In genomic region chr14:102509744-102510615, GRCh38 we compare ENCODE assay signal across 1 cellular context.
A peak's percentile ranks its signal among the peaks of the same experiment; 100 is the strongest.
TF ChIP-seq lines count a peak whose summit lies in the region.

ANKRD9 (minus strand) TSS chr14:102509776; CDS start chr14:102507889, 1,887 bp downstream.

TF ChIP-seq in HepG2, 621 proteins besides CTCF, POLR2A, EP300 and RAD21 (continued from another document and continues in another):
- TF ChIP-seq BRD4 (CRISPR knock-in tag; IDR thresholded peaks at IDR 0.05) (no peak), ZNF740 (CRISPR knock-in tag; IDR thresholded peaks at IDR 0.05) (0 out of 2 replicates have a peak, but pooled peaks have one; percentile 26), MNT (IDR thresholded peaks at IDR 0.05) (no peak), ZBTB38 (CRISPR knock-in tag; IDR thresholded peaks at IDR 0.05) (no peak), ZNF660 (CRISPR knock-in tag; IDR thresholded peaks at IDR 0.05; ENCODE audit: borderline replicate concordance, low read depth) (no peak), GMEB1 (CRISPR knock-in tag; IDR thresholded peaks at IDR 0.05; ENCODE audit: borderline replicate concordance) (peak; percentile 55; the same call in 1 of the 2 replicates), MYNN (CRISPR knock-in tag; IDR thresholded peaks at IDR 0.05; ENCODE audit: low read depth) (no peak), NFKB2 (CRISPR knock-in tag; IDR thresholded peaks at IDR 0.05; ENCODE audit: borderline replicate concordance) (0 out of 2 replicates have a peak, but pooled peaks have one; percentile 54), ELF4 (CRISPR knock-in tag; IDR thresholded peaks at IDR 0.05; ENCODE audit: borderline replicate concordance) (no peak), ZNF772 (CRISPR knock-in tag; IDR thresholded peaks at IDR 0.05) (peak; percentile 10; the same call in 1 of the 2 replicates), GFI1 (CRISPR knock-in tag; IDR thresholded peaks at IDR 0.05; ENCODE audit: borderline replicate concordance) (no peak), HIVEP1 (CRISPR knock-in tag; IDR thresholded peaks at IDR 0.05) (peak; percentile 44; the same call in 1 of the 2 replicates), ELF1 (CRISPR knock-in tag; IDR thresholded peaks at IDR 0.05) (peak; percentile 10; the same call in 1 of the 2 replicates), ZBTB20 (CRISPR knock-in tag; IDR thresholded peaks at IDR 0.05; ENCODE audit: borderline replicate concordance, low read depth) (no peak), MED8 (CRISPR knock-in tag; IDR thresholded peaks at IDR 0.05; ENCODE audit: insufficient replicate concordance) (no peak), FOXP1 (IDR thresholded peaks at IDR 0.05) (no peak), FOXP1 (CRISPR knock-in tag; IDR thresholded peaks at IDR 0.05) (no peak), ZNF251 (CRISPR knock-in tag; IDR thresholded peaks at IDR 0.05) (no peak), ZSCAN12 (CRISPR knock-in tag; IDR thresholded peaks at IDR 0.05) (peak; percentile 19; the same call in 1 of the 2 replicates), ZNF343 (CRISPR knock-in tag; IDR thresholded peaks at IDR 0.05) (no peak)
- TF ChIP-seq, protein P1, sequence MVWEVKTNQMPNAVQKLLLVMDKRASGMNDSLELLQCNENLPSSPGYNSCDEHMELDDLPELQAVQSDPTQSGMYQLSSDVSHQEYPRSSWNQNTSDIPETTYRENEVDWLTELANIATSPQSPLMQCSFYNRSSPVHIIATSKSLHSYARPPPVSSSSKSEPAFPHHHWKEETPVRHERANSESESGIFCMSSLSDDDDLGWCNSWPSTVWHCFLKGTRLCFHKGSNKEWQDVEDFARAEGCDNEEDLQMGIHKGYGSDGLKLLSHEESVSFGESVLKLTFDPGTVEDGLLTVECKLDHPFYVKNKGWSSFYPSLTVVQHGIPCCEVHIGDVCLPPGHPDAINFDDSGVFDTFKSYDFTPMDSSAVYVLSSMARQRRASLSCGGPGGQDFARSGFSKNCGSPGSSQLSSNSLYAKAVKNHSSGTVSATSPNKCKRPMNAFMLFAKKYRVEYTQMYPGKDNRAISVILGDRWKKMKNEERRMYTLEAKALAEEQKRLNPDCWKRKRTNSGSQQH (CRISPR knock-in tag; IDR thresholded peaks at IDR 0.05; ENCODE audit: low read depth) = no peak
- TF ChIP-seq, protein P2, sequence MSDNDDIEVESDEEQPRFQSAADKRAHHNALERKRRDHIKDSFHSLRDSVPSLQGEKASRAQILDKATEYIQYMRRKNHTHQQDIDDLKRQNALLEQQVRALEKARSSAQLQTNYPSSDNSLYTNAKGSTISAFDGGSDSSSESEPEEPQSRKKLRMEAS (IDR thresholded peaks at IDR 0.05) = peak; percentile 16; the same call in 1 of the 2 replicates
- TF ChIP-seq, protein P3, sequence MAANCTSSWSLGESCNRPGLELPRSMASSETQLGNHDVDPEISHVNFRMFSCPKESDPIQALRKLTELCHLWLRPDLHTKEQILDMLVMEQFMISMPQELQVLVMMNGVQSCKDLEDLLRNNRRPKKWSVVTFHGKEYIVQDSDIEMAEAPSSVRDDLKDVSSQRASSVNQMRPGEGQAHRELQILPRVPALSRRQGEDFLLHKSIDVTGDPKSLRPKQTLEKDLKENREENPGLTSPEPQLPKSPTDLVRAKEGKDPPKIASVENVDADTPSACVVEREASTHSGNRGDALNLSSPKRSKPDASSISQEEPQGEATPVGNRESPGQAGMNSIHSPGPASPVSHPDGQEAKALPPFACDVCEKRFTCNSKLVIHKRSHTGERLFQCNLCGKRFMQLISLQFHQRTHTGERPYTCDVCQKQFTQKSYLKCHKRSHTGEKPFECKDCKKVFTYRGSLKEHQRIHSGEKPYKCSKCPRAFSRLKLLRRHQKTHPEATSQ (CRISPR knock-in tag; IDR thresholded peaks at IDR 0.05; ENCODE audit: borderline replicate concordance) = no peak
- TF ChIP-seq, protein P4, sequence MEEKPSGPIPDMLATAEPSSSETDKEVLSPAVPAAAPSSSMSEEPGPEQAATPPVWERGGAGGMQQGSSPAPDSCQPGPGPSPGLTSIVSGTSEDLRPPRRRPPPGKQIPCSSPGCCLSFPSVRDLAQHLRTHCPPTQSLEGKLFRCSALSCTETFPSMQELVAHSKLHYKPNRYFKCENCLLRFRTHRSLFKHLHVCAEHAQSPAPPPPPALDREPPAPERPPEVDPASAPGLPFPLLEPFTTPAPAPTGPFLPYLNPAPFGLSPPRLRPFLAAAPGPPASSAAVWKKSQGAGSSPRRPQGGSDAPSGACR (CRISPR knock-in tag; IDR thresholded peaks at IDR 0.05) = no peak; the same call in 1 of the 2 replicates
- TF ChIP-seq, protein P5, sequence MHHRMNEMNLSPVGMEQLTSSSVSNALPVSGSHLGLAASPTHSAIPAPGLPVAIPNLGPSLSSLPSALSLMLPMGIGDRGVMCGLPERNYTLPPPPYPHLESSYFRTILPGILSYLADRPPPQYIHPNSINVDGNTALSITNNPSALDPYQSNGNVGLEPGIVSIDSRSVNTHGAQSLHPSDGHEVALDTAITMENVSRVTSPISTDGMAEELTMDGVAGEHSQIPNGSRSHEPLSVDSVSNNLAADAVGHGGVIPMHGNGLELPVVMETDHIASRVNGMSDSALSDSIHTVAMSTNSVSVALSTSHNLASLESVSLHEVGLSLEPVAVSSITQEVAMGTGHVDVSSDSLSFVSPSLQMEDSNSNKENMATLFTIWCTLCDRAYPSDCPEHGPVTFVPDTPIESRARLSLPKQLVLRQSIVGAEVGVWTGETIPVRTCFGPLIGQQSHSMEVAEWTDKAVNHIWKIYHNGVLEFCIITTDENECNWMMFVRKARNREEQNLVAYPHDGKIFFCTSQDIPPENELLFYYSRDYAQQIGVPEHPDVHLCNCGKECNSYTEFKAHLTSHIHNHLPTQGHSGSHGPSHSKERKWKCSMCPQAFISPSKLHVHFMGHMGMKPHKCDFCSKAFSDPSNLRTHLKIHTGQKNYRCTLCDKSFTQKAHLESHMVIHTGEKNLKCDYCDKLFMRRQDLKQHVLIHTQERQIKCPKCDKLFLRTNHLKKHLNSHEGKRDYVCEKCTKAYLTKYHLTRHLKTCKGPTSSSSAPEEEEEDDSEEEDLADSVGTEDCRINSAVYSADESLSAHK (CRISPR knock-in tag; IDR thresholded peaks at IDR 0.05; ENCODE audit: borderline replicate concordance) = no peak
- TF ChIP-seq, protein P6, sequence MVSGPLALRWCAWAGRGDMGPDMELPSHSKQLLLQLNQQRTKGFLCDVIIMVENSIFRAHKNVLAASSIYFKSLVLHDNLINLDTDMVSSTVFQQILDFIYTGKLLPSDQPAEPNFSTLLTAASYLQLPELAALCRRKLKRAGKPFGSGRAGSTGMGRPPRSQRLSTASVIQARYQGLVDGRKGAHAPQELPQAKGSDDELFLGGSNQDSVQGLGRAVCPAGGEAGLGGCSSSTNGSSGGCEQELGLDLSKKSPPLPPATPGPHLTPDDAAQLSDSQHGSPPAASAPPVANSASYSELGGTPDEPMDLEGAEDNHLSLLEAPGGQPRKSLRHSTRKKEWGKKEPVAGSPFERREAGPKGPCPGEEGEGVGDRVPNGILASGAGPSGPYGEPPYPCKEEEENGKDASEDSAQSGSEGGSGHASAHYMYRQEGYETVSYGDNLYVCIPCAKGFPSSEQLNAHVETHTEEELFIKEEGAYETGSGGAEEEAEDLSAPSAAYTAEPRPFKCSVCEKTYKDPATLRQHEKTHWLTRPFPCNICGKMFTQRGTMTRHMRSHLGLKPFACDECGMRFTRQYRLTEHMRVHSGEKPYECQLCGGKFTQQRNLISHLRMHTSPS (CRISPR knock-in tag; IDR thresholded peaks at IDR 0.05; ENCODE audit: low read depth) = 0 out of 2 replicates have a peak, but pooled peaks have one; percentile 21
- TF ChIP-seq, protein P7, sequence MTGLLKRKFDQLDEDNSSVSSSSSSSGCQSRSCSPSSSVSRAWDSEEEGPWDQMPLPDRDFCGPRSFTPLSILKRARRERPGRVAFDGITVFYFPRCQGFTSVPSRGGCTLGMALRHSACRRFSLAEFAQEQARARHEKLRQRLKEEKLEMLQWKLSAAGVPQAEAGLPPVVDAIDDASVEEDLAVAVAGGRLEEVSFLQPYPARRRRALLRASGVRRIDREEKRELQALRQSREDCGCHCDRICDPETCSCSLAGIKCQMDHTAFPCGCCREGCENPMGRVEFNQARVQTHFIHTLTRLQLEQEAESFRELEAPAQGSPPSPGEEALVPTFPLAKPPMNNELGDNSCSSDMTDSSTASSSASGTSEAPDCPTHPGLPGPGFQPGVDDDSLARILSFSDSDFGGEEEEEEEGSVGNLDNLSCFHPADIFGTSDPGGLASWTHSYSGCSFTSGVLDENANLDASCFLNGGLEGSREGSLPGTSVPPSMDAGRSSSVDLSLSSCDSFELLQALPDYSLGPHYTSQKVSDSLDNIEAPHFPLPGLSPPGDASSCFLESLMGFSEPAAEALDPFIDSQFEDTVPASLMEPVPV (CRISPR knock-in tag; IDR thresholded peaks at IDR 0.05) = no peak
- TF ChIP-seq, protein P8, sequence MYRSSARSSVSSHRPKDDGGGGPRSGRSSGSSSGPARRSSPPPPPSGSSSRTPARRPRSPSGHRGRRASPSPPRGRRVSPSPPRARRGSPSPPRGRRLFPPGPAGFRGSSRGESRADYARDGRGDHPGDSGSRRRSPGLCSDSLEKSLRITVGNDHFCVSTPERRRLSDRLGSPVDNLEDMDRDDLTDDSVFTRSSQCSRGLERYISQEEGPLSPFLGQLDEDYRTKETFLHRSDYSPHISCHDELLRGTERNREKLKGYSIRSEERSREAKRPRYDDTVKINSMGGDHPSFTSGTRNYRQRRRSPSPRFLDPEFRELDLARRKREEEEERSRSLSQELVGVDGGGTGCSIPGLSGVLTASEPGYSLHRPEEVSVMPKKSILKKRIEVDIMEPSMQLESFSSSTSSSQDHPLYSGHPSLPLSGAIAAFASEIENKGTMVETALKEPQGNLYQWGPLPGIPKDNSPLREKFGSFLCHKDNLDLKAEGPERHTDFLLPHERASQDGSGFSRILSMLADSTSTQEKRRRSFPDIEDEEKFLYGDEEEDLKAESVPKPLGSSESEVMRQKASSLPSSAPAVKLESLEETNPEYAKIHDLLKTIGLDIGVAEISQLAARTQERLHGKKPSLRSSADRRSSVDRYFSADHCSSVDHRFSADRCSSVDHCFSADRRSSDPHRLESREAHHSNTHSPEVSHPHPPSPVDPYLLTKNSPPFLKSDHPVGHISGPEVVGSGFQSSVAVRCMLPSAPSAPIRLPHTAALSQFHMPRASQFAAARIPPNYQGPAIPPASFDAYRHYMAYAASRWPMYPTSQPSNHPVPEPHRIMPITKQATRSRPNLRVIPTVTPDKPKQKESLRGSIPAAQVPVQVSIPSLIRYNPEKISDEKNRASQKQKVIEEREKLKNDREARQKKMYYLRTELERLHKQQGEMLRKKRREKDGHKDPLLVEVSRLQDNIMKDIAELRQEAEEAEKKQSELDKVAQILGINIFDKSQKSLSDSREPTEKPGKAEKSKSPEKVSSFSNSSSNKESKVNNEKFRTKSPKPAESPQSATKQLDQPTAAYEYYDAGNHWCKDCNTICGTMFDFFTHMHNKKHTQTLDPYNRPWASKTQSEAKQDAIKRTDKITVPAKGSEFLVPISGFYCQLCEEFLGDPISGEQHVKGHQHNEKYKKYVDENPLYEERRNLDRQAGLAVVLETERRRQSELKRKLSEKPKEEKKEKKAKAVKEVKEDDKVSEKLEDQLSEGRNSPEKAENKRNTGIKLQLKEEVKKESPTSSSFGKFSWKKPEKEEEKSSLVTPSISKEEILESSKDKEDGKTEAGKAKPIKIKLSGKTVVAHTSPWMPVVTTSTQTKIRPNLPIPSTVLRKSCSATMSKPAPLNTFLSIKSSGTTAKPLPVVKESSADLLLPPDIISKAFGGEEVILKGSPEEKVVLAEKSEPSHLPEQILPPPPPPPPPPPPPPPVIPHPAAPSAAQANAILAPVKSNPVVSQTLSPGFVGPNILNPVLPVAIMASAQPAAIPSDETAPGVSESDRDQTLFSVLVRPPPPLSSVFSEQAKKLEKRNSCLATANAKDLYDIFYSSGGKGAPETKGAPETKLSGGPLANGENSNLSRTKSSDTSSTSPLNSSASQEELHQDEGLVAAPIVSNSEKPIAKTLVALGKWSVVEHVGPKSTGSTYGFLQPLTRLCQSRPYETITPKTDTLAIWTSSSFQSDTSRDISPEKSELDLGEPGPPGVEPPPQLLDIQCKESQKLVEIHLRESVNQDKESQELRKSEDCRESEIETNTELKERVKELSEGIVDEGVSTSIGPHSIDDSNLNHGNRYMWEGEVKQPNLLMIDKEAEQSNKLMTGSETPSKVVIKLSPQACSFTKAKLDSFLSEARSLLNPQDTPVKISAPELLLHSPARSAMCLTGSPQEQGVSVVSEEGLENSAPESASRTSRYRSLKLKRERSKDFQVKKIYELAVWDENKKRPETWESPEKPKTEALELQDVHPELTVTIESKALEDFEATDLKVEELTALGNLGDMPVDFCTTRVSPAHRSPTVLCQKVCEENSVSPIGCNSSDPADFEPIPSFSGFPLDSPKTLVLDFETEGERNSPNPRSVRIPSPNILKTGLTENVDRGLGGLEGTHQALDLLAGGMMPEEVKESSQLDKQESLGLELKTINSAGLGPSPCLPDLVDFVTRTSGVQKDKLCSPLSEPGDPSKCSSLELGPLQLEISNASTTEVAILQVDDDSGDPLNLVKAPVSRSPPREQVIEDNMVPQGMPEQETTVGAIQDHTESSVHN (CRISPR knock-in tag; IDR thresholded peaks at IDR 0.05) = 0 out of 2 replicates have a peak, but pooled peaks have one; percentile 34
